33 cellular contexts compared by ENCODE assay signal in the genomic region with DNA sequence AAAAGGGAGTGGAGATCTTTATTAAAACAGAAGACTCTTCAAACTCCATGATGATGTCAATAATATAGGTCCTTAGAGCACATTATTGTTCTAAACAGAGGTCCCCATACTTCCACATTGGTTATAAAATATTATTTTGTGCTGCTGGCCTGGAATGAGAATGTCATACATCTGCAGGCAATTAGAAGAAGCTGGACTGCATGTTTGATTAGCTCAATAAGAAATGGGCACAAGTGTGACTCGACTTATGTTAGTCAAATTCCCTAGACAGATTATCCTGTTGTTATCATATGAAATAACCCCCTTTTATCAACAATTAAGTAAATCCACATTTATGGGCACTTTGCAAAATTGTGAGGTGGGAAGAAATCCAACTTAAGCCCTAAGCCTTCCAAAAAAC. TPM values are rescaled to one million over a fixed set of nuclear protein-coding genes. Genes with fewer than 3 reads are reported as not detected.
"Had no signal": no experiment of that assay in that cellular context is flagged by ENCODE, and none has a peak within 500 bp of the region (broad histone marks: within the 10 kb centered on the region; RNA-seq: fewer than 3 reads in every experiment).

No MANE protein-coding gene starts in this region.

- H3K27ac Mint-ChIP-seq: activated CD4-positive, alpha-beta memory T cell treated with anti-CD3 and anti-CD28 coated beads, Interleukin-2, amount 10 ng/mL, durations not matched to agents 7 days and 5 days; activated naive CD4-positive, alpha-beta T cell treated with anti-CD3 and anti-CD28 coated beads, Interleukin-2, amount 50 U/mL, for 24 hours; activated naive CD8-positive, alpha-beta T cell treated with anti-CD3 and anti-CD28 coated beads, Interleukin-2, amount 10 ng/mL, durations not matched to agents 7 days and 5 days; activated T-cell treated with anti-CD3 and anti-CD28 coated beads, Interleukin-2, amount 50 U/mL, for 24 hours; activated T-helper 2 cell treated with anti-CD3 and anti-CD28 coated beads, Interferon-gamma antibody, Interleukin-2, Interleukin-4, amounts not matched to agents 10 μg/mL and 5 μg/mL and 100 μg/mL, durations not matched to agents 14 hours and 24 hours and 36 hours; brain; T-cell; T-helper 17 cell had no signal

- H3K4me1 ChIP-seq: adrenal gland, SJCRH30 had no signal

- DNase-seq: activated CD4-positive, alpha-beta memory T cell treated with anti-CD3 and anti-CD28 coated beads, Interleukin-2, amount 10 ng/mL, durations not matched to agents 7 days and 5 days; activated CD4-positive, alpha-beta T cell treated with anti-CD3 and anti-CD28 coated beads for 1 hour; activated CD4-positive, alpha-beta T cell treated with anti-CD3 and anti-CD28 coated beads for 48 hours; activated CD4-positive, CD25-positive, alpha-beta regulatory T cell; activated CD8-positive, alpha-beta memory T cell treated with anti-CD3 and anti-CD28 coated beads for 24 hours; activated gamma-delta T cell; activated naive CD4-positive, alpha-beta T cell treated with Interleukin-2 at 50 U/mL for 16 hours; activated naive CD8-positive, alpha-beta T cell treated with anti-CD3 and anti-CD28 coated beads, Interleukin-2, amount 10 ng/mL, durations not matched to agents 7 days and 5 days; activated T-cell treated with anti-CD3 and anti-CD28 coated beads, Interleukin-2, amount 50 U/mL, for 24 hours; adrenal gland; caudate nucleus; Kasumi-1; KG1; MG63; NCI-H1048; NCI-H1105 treated with DMSO at 0.1 percent for 48 hours; NCI-H1436; NCI-H1694; NCI-H1930; NCI-H2081 treated with DMSO at 0.1 percent for 48 hours; NCI-H345; NCI-H524 treated with DMSO at 0.1 percent for 48 hours; SHP77; SJCRH30; T-cell; T-helper 17 cell; T-helper 9 cell; WERI-Rb-1 had no signal

- H3K27me3 Mint-ChIP-seq: activated CD4-positive, alpha-beta memory T cell treated with anti-CD3 and anti-CD28 coated beads, Interleukin-2, amount 10 ng/mL, durations not matched to agents 7 days and 5 days; activated naive CD4-positive, alpha-beta T cell treated with anti-CD3 and anti-CD28 coated beads, Interleukin-2, amount 50 U/mL, for 24 hours; activated naive CD8-positive, alpha-beta T cell treated with anti-CD3 and anti-CD28 coated beads, Interleukin-2, amount 10 ng/mL, durations not matched to agents 7 days and 5 days; activated T-cell treated with anti-CD3 and anti-CD28 coated beads, Interleukin-2, amount 50 U/mL, for 24 hours; brain; T-helper 17 cell had no signal

- H3K27ac ChIP-seq: adrenal gland, SJCRH30, SK-N-MC, WERI-Rb-1 had no signal

- H3K4me3 Mint-ChIP-seq: activated CD4-positive, alpha-beta memory T cell treated with anti-CD3 and anti-CD28 coated beads, Interleukin-2, amount 10 ng/mL, durations not matched to agents 7 days and 5 days; activated naive CD4-positive, alpha-beta T cell treated with anti-CD3 and anti-CD28 coated beads, Interleukin-2, amount 50 U/mL, for 24 hours; activated naive CD8-positive, alpha-beta T cell treated with anti-CD3 and anti-CD28 coated beads, Interleukin-2, amount 10 ng/mL, durations not matched to agents 7 days and 5 days; activated T-cell treated with anti-CD3 and anti-CD28 coated beads, Interleukin-2, amount 50 U/mL, for 24 hours; brain; T-cell; T-helper 17 cell had no signal

- H3K4me1 Mint-ChIP-seq: activated CD4-positive, alpha-beta memory T cell treated with anti-CD3 and anti-CD28 coated beads, Interleukin-2, amount 10 ng/mL, durations not matched to agents 7 days and 5 days; activated naive CD4-positive, alpha-beta T cell treated with anti-CD3 and anti-CD28 coated beads, Interleukin-2, amount 50 U/mL, for 24 hours; activated naive CD8-positive, alpha-beta T cell treated with anti-CD3 and anti-CD28 coated beads, Interleukin-2, amount 10 ng/mL, durations not matched to agents 7 days and 5 days; brain; T-cell; T-helper 17 cell had no signal

- ATAC-seq: Panc1, T-cell, T-helper 17 cell had no signal

- H3K36me3 ChIP-seq: adrenal gland, SJCRH30, WERI-Rb-1 had no signal

- H3K9me3 ChIP-seq: adrenal gland, MG63, SJCRH30 had no signal

- H3K27me3 ChIP-seq: MG63, SJCRH30 had no signal

- H3K4me3 ChIP-seq: adrenal gland, MG63, SJCRH30, SK-N-MC had no signal

- H3K9me3 Mint-ChIP-seq: activated CD4-positive, alpha-beta memory T cell treated with anti-CD3 and anti-CD28 coated beads, Interleukin-2, amount 10 ng/mL, durations not matched to agents 7 days and 5 days; activated naive CD4-positive, alpha-beta T cell treated with anti-CD3 and anti-CD28 coated beads, Interleukin-2, amount 50 U/mL, for 24 hours; activated naive CD8-positive, alpha-beta T cell treated with anti-CD3 and anti-CD28 coated beads, Interleukin-2, amount 10 ng/mL, durations not matched to agents 7 days and 5 days; activated T-cell treated with anti-CD3 and anti-CD28 coated beads, Interleukin-2, amount 50 U/mL, for 24 hours; activated T-helper 2 cell treated with anti-CD3 and anti-CD28 coated beads, Interferon-gamma antibody, Interleukin-2, Interleukin-4, amounts not matched to agents 10 μg/mL and 5 μg/mL and 100 μg/mL, durations not matched to agents 14 hours and 24 hours and 36 hours; brain had no signal

- H3K36me3 Mint-ChIP-seq: activated naive CD4-positive, alpha-beta T cell treated with anti-CD3 and anti-CD28 coated beads, Interleukin-2, amount 50 U/mL, for 24 hours; activated naive CD8-positive, alpha-beta T cell treated with anti-CD3 and anti-CD28 coated beads, Interleukin-2, amount 10 ng/mL, durations not matched to agents 7 days and 5 days; brain; T-cell had no signal

RNA-seq across cellular contexts. Expression of a gene that starts 8.8 kb away (rescaled TPM):
- total RNA-seq: activated CD4-positive, alpha-beta memory T cell treated with anti-CD3 and anti-CD28 coated beads, Interleukin-2, amount 10 ng/mL, durations not matched to agents 7 days and 5 days; activated naive CD8-positive, alpha-beta T cell treated with anti-CD3 and anti-CD28 coated beads, Interleukin-2, amount 10 ng/mL, durations not matched to agents 7 days and 5 days; activated T-helper 2 cell treated with anti-CD3 and anti-CD28 coated beads, Interferon-gamma antibody, Interleukin-2, Interleukin-4, amounts not matched to agents 10 μg/mL and 5 μg/mL and 100 μg/mL, durations not matched to agents 14 hours and 24 hours and 36 hours; T-helper 17 cell had no signal
